In the genomic region with DNA sequence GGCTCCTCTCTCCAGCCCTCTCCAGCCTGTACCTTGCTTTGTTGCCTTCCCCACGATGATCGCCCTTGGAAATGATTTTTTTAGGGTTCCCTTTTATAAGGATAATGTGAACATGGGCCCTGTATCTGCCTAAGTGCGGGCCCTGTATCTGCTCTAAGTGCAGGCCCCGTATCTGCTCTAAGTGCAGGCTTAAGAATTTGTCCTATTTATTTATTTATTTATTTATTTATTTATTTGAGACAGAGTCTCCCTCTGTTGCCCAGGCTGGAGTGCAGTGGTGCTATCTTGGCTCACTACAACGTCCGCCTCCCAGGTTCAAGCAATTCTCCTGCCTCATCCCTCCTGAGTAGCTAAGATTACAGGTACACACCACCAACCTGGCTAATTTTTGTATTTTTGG, we compare ENCODE assay signal across 12 cellular contexts. TPM values are rescaled to one million over a fixed set of nuclear protein-coding genes. Genes with fewer than 3 reads are reported as not detected.
DNase-seq lines count a peak whose midpoint lies in the region; ATAC-seq and TF ChIP-seq lines count a peak whose summit lies in the region.
"Had no signal": no experiment of that assay in that cellular context is flagged by ENCODE, and none has a peak within 500 bp of the region (broad histone marks: within the 10 kb centered on the region; RNA-seq: fewer than 3 reads in every experiment).

No MANE protein-coding gene starts in this region.

- H4K20me1 ChIP-seq in OCI-LY3 (ENCODE audit: insufficient read depth, low read length): no peaks in the 10 kb centered on the region

- TF ChIP-seq CTCF in left ventricle myocardium inferior (IDR thresholded peaks at IDR 0.05; ENCODE audit: borderline replicate concordance) (no peak), OCI-LY3 (IDR thresholded peaks at IDR 0.05; ENCODE audit: low read depth, low read length) (no peak)

- H3K27me3 ChIP-seq in left ventricle myocardium inferior (ENCODE audit: low read depth): no peaks in the 10 kb centered on the region
- no peaks in the 10 kb centered on the region; the same call in 1 of the 2 replicates for H3K27me3 ChIP-seq in OCI-LY3 (ENCODE audit: low read depth, low read length)

- H3K36me3 ChIP-seq in left ventricle myocardium inferior (no peaks in the 10 kb centered on the region), OCI-LY3 (replicated peaks; ENCODE audit: low read depth, low read length) (no peaks in the 10 kb centered on the region)
- H3K36me3 ChIP-seq: HAP-1 had no signal

- H3K4me1 ChIP-seq in left ventricle myocardium inferior: peaks cover 58% of the 10 kb centered on the region
- H3K4me1 ChIP-seq in OCI-LY3 (ENCODE audit: low read length): peaks cover 21% of the 10 kb centered on the region
- H3K4me1 ChIP-seq: Caco-2, HAP-1 had no signal

- H3K9me3 ChIP-seq in left ventricle myocardium inferior (replicated peaks): no peaks in the 10 kb centered on the region
- no peaks in the 10 kb centered on the region for H3K9me3 ChIP-seq in OCI-LY3 (ENCODE audit: insufficient read depth, low read length)
- H3K9me3 ChIP-seq: Caco-2, HAP-1 had no signal

- H3K79me2 ChIP-seq in OCI-LY3 (ENCODE audit: low read length): no peaks in the 10 kb centered on the region

- H3K27ac ChIP-seq in left ventricle myocardium inferior (replicated peaks): peak overlapping the region; percentile 49
- no peak overlapping the region for H3K27ac ChIP-seq in OCI-LY3 (ENCODE audit: low read length)
- H3K27ac ChIP-seq: C4-2B had no signal

- H3K9ac ChIP-seq in OCI-LY3 (ENCODE audit: low read length): no peak overlapping the region

- H2AFZ ChIP-seq in OCI-LY3 (ENCODE audit: low read depth, low read length): no peak overlapping the region

- intact Hi-C loops in left ventricle myocardium inferior (cut with micrococcal nuclease) (no loop called here), Right ventricle myocardium superior (cut with DNase I) (no loop called here)

- H3K4me3 ChIP-seq in left ventricle myocardium inferior (no peak overlapping the region), OCI-LY3 (ENCODE audit: low read length) (no peak overlapping the region)
- H3K4me3 ChIP-seq: HAP-1 had no signal

- ATAC-seq in Right ventricle myocardium superior (ENCODE audit: poor library complexity) (no peak), GM21576 (IDR thresholded peaks at IDR 0.05; ENCODE audit: unreplicated experiment) (no peak), GM21381 (IDR thresholded peaks at IDR 0.05; ENCODE audit: unreplicated experiment) (no peak)

- H3K4me2 ChIP-seq in OCI-LY3 (ENCODE audit: low read length): peak overlapping the region; percentile 70

- DNase-seq in left ventricle myocardium inferior (no peak), Right ventricle myocardium superior (no peak), mesenteric fat pad (ENCODE audit: low spot score) (peak; percentile 12)
- DNase-seq: AML-193; Caco-2; CD4-positive, alpha-beta T cell had no signal

RNA-seq across cellular contexts. Expression of gene GALNT16, which starts 22.5 kb away (rescaled TPM):
- total RNA-seq in left ventricle myocardium inferior (70.5 TPM), Right ventricle myocardium superior (101 TPM), mesenteric fat pad (14.9 TPM)
- total RNA-seq: CD4-positive, alpha-beta T cell; HT-29 had no signal
